2 cellular contexts compared by ENCODE assay signal in genomic region chr19:8511573-8512101, GRCh38.
TF ChIP-seq lines count a peak whose summit lies in the region.

No MANE protein-coding gene starts in this region.

TF ChIP-seq in GM23338, 12 proteins besides CTCF, POLR2A, EP300 and RAD21:
- TF ChIP-seq NANOG (IDR thresholded peaks at IDR 0.05; ENCODE audit: borderline replicate concordance) (no peak), CREB1 (CRISPR knock-in tag; IDR thresholded peaks at IDR 0.05; ENCODE audit: low read depth) (no peak), ZNF331 (CRISPR knock-in tag; IDR thresholded peaks at IDR 0.05; ENCODE audit: low read depth) (no peak), STAT1 (IDR thresholded peaks at IDR 0.05; ENCODE audit: unreplicated experiment) (no peak), ZNF114 (CRISPR knock-in tag; IDR thresholded peaks at IDR 0.05) (no peak), EZH2phosphoT487 (IDR thresholded peaks at IDR 0.05; ENCODE audit: unreplicated experiment) (no peak), ETS1 (IDR thresholded peaks at IDR 0.05) (no peak), JUNB (IDR thresholded peaks at IDR 0.05; ENCODE audit: unreplicated experiment) (no peak), POLR2AphosphoS5 (IDR thresholded peaks at IDR 0.05; ENCODE audit: low read depth) (no peak), EZH2 (IDR thresholded peaks at IDR 0.05; ENCODE audit: low read depth, unreplicated experiment) (no peak)
- TF ChIP-seq, protein P1, sequence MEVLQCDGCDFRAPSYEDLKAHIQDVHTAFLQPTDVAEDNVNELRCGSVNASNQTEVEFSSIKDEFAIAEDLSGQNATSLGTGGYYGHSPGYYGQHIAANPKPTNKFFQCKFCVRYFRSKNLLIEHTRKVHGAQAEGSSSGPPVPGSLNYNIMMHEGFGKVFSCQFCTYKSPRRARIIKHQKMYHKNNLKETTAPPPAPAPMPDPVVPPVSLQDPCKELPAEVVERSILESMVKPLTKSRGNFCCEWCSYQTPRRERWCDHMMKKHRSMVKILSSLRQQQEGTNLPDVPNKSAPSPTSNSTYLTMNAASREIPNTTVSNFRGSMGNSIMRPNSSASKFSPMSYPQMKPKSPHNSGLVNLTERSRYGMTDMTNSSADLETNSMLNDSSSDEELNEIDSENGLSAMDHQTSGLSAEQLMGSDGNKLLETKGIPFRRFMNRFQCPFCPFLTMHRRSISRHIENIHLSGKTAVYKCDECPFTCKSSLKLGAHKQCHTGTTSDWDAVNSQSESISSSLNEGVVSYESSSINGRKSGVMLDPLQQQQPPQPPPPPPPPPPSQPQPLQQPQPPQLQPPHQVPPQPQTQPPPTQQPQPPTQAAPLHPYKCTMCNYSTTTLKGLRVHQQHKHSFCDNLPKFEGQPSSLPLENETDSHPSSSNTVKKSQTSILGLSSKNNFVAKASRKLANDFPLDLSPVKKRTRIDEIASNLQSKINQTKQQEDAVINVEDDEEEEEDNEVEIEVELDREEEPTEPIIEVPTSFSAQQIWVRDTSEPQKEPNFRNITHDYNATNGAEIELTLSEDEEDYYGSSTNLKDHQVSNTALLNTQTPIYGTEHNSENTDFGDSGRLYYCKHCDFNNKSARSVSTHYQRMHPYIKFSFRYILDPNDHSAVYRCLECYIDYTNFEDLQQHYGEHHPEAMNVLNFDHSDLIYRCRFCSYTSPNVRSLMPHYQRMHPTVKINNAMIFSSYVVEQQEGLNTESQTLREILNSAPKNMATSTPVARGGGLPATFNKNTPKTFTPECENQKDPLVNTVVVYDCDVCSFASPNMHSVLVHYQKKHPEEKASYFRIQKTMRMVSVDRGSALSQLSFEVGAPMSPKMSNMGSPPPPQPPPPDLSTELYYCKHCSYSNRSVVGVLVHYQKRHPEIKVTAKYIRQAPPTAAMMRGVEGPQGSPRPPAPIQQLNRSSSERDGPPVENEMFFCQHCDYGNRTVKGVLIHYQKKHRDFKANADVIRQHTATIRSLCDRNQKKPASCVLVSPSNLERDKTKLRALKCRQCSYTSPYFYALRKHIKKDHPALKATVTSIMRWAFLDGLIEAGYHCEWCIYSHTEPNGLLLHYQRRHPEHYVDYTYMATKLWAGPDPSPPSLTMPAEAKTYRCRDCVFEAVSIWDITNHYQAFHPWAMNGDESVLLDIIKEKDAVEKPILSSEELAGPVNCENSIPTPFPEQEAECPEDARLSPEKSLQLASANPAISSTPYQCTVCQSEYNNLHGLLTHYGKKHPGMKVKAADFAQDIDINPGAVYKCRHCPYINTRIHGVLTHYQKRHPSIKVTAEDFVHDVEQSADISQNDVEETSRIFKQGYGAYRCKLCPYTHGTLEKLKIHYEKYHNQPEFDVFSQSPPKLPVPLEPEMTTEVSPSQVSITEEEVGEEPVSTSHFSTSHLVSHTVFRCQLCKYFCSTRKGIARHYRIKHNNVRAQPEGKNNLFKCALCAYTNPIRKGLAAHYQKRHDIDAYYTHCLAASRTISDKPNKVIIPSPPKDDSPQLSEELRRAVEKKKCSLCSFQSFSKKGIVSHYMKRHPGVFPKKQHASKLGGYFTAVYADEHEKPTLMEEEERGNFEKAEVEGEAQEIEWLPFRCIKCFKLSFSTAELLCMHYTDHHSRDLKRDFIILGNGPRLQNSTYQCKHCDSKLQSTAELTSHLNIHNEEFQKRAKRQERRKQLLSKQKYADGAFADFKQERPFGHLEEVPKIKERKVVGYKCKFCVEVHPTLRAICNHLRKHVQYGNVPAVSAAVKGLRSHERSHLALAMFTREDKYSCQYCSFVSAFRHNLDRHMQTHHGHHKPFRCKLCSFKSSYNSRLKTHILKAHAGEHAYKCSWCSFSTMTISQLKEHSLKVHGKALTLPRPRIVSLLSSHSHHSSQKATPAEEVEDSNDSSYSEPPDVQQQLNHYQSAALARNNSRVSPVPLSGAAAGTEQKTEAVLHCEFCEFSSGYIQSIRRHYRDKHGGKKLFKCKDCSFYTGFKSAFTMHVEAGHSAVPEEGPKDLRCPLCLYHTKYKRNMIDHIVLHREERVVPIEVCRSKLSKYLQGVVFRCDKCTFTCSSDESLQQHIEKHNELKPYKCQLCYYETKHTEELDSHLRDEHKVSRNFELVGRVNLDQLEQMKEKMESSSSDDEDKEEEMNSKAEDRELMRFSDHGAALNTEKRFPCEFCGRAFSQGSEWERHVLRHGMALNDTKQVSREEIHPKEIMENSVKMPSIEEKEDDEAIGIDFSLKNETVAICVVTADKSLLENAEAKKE (CRISPR knock-in tag; IDR thresholded peaks at IDR 0.05), result no peak
- TF ChIP-seq, protein P2, sequence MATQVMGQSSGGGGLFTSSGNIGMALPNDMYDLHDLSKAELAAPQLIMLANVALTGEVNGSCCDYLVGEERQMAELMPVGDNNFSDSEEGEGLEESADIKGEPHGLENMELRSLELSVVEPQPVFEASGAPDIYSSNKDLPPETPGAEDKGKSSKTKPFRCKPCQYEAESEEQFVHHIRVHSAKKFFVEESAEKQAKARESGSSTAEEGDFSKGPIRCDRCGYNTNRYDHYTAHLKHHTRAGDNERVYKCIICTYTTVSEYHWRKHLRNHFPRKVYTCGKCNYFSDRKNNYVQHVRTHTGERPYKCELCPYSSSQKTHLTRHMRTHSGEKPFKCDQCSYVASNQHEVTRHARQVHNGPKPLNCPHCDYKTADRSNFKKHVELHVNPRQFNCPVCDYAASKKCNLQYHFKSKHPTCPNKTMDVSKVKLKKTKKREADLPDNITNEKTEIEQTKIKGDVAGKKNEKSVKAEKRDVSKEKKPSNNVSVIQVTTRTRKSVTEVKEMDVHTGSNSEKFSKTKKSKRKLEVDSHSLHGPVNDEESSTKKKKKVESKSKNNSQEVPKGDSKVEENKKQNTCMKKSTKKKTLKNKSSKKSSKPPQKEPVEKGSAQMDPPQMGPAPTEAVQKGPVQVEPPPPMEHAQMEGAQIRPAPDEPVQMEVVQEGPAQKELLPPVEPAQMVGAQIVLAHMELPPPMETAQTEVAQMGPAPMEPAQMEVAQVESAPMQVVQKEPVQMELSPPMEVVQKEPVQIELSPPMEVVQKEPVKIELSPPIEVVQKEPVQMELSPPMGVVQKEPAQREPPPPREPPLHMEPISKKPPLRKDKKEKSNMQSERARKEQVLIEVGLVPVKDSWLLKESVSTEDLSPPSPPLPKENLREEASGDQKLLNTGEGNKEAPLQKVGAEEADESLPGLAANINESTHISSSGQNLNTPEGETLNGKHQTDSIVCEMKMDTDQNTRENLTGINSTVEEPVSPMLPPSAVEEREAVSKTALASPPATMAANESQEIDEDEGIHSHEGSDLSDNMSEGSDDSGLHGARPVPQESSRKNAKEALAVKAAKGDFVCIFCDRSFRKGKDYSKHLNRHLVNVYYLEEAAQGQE (IDR thresholded peaks at IDR 0.05; ENCODE audit: unreplicated experiment), result no peak

TF ChIP-seq in K562, 482 proteins besides CTCF, POLR2A, EP300 and RAD21 (continues in another document):
- TF ChIP-seq ZBTB7A (IDR thresholded peaks at IDR 0.05; ENCODE audit: borderline replicate concordance, control insufficient read depth, low read depth, low read length) (0 out of 2 replicates have a peak, but pooled peaks have one; percentile 33), CTCFL (IDR thresholded peaks at IDR 0.05; ENCODE audit: borderline replicate concordance, insufficient read depth, low read depth, low read length, poor library complexity, severe bottlenecking) (peak; percentile 73), ZNF24 (IDR thresholded peaks at IDR 0.05) (no peak), ZBTB33 (CRISPR knock-in tag; IDR thresholded peaks at IDR 0.05) (peak; percentile 95), MTF1 (CRISPR knock-in tag; IDR thresholded peaks at IDR 0.05; ENCODE audit: borderline replicate concordance) (no peak), HNRNPLL (IDR thresholded peaks at IDR 0.05; ENCODE audit: low read depth, low read length, poor library complexity, severe bottlenecking) (peak; percentile 7), ARHGAP35 (IDR thresholded peaks at IDR 0.05; ENCODE audit: partially characterized antibody) (no peak), HDAC1 (IDR thresholded peaks at IDR 0.05) (no peak), ZNF75A (CRISPR knock-in tag; IDR thresholded peaks at IDR 0.05) (no peak), CBX1 (IDR thresholded peaks at IDR 0.05; ENCODE audit: low read depth) (peak; percentile 80; the same call in 1 of the 2 replicates), TGIF2 (CRISPR knock-in tag; IDR thresholded peaks at IDR 0.05) (no peak), PURB (CRISPR knock-in tag; IDR thresholded peaks at IDR 0.05; ENCODE audit: low read depth) (no peak), ZNF695 (CRISPR knock-in tag; IDR thresholded peaks at IDR 0.05) (no peak)
- TF ChIP-seq, protein P3, sequence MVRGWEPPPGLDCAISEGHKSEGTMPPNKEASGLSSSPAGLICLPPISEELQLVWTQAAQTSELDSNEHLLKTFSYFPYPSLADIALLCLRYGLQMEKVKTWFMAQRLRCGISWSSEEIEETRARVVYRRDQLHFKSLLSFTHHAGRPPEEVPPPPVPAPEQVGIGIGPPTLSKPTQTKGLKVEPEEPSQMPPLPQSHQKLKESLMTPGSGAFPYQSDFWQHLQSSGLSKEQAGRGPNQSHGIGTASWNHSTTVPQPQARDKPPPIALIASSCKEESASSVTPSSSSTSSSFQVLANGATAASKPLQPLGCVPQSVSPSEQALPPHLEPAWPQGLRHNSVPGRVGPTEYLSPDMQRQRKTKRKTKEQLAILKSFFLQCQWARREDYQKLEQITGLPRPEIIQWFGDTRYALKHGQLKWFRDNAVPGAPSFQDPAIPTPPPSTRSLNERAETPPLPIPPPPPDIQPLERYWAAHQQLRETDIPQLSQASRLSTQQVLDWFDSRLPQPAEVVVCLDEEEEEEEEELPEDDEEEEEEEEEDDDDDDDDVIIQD (CRISPR knock-in tag; IDR thresholded peaks at IDR 0.05), result no peak
- TF ChIP-seq, protein P4, sequence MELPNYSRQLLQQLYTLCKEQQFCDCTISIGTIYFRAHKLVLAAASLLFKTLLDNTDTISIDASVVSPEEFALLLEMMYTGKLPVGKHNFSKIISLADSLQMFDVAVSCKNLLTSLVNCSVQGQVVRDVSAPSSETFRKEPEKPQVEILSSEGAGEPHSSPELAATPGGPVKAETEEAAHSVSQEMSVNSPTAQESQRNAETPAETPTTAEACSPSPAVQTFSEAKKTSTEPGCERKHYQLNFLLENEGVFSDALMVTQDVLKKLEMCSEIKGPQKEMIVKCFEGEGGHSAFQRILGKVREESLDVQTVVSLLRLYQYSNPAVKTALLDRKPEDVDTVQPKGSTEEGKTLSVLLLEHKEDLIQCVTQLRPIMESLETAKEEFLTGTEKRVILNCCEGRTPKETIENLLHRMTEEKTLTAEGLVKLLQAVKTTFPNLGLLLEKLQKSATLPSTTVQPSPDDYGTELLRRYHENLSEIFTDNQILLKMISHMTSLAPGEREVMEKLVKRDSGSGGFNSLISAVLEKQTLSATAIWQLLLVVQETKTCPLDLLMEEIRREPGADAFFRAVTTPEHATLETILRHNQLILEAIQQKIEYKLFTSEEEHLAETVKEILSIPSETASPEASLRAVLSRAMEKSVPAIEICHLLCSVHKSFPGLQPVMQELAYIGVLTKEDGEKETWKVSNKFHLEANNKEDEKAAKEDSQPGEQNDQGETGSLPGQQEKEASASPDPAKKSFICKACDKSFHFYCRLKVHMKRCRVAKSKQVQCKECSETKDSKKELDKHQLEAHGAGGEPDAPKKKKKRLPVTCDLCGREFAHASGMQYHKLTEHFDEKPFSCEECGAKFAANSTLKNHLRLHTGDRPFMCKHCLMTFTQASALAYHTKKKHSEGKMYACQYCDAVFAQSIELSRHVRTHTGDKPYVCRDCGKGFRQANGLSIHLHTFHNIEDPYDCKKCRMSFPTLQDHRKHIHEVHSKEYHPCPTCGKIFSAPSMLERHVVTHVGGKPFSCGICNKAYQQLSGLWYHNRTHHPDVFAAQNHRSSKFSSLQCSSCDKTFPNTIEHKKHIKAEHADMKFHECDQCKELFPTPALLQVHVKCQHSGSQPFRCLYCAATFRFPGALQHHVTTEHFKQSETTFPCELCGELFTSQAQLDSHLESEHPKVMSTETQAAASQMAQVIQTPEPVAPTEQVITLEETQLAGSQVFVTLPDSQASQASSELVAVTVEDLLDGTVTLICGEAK (IDR thresholded peaks at IDR 0.05), result no peak
- TF ChIP-seq, protein P4 (CRISPR knock-in tag; IDR thresholded peaks at IDR 0.05), result no peak
